ENCODE assay signal across 9 cellular contexts in the genomic region with DNA sequence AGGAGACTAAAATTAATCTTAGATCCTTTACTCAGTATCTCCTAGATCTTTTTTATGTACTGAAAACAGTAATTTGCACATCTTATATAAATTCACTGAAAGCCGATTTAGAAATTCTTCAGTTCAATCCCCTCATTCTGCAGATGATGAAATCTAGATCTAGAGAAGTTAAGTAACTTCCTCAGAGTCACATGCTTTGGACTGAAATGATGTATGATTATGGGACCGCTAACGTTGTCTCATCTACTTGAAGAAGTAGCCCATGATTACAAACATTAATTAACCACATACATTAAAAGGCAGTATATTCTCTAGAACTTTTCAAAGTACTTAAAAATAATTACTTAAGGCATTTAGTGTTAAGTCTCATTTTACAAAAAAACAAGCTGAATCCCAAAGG. TPM values are rescaled to one million over a fixed set of nuclear protein-coding genes. Genes with fewer than 3 reads are reported as not detected.
A peak's percentile ranks its signal among the peaks of the same experiment; 100 is the strongest.
DNase-seq lines count a peak whose midpoint lies in the region; ATAC-seq, FAIRE-seq and TF ChIP-seq lines count a peak whose summit lies in the region.
"Had no signal": no experiment of that assay in that cellular context is flagged by ENCODE, and none has a peak within 500 bp of the region (broad histone marks: within the 10 kb centered on the region; RNA-seq: fewer than 3 reads in every experiment).

No MANE protein-coding gene starts in this region.

- TF ChIP-seq CTCF in SU-DHL-6 (IDR thresholded peaks at IDR 0.05; ENCODE audit: insufficient read depth, low read length, poor library complexity, severe bottlenecking) = no peak
- TF ChIP-seq CTCF in smooth muscle cell (IDR thresholded peaks at IDR 0.05; ENCODE audit: borderline replicate concordance, insufficient read depth, poor library complexity, severe bottlenecking) = no peak

- H4K20me1 ChIP-seq in SU-DHL-6 (ENCODE audit: low read depth, low read length) (peaks cover 44% of the 10 kb centered on the region), smooth muscle cell (ENCODE audit: low read depth) (peaks cover 33% of the 10 kb centered on the region)

- peak overlapping the region; percentile 92 to 95 (median 95) for H3K27ac Mint-ChIP-seq in IgD-negative memory B cell

- H3K4me3 Mint-ChIP-seq in IgD-negative memory B cell = peak overlapping the region; percentile 83 to 99 (median 94)

- FAIRE-seq in RCC 7860 (lab: Jason Lieb, UNC) = no peak

- peaks cover 52 to 61% (median 57%) of the 10 kb centered on the region in 3 donors for H3K4me1 Mint-ChIP-seq in IgD-negative memory B cell

- H3K4me2 ChIP-seq in SU-DHL-6 (ENCODE audit: low read depth, low read length, poor library complexity, severe bottlenecking) (peak overlapping the region; percentile 99), smooth muscle cell (no peak overlapping the region)

- peak overlapping the region; percentile 62 for H3K9ac ChIP-seq in SU-DHL-6 (ENCODE audit: low read length)
- no peak overlapping the region for H3K9ac ChIP-seq in smooth muscle cell (ENCODE audit: low read depth)

- H3K9me3 ChIP-seq in SU-DHL-6 (ENCODE audit: insufficient read depth, low read length) (no peaks in the 10 kb centered on the region), smooth muscle cell (replicated peaks; ENCODE audit: low read depth) (no peaks in the 10 kb centered on the region)

- H3K9me3 Mint-ChIP-seq in IgD-negative memory B cell = no peaks in the 10 kb centered on the region

- H3K27me3 Mint-ChIP-seq in IgD-negative memory B cell = no peaks in the 10 kb centered on the region

- peaks cover 68% of the 10 kb centered on the region for H3F3A ChIP-seq in SU-DHL-6 (ENCODE audit: insufficient read depth)
- peaks cover 6% of the 10 kb centered on the region for H3F3A ChIP-seq in smooth muscle cell (ENCODE audit: low read depth)

- H3K79me2 ChIP-seq in SU-DHL-6 (ENCODE audit: insufficient read depth, low read length) (peaks cover 100% of the 10 kb centered on the region), smooth muscle cell (ENCODE audit: low read depth) (peaks cover 99% of the 10 kb centered on the region)

- no peaks in the 10 kb centered on the region for H3K9me2 ChIP-seq in SU-DHL-6 (replicated peaks; ENCODE audit: insufficient read depth, low read length)

- peak; percentile 73 to 81 for DNase-seq in erythroblast (lab: John Stamatoyannopoulos, UW)
- DNase-seq in smooth muscle cell (lab: John Stamatoyannopoulos, UW; ENCODE audit: unreplicated experiment) = no peak
- no peak for DNase-seq in NCI-H2227 treated with DMSO at 0.1 percent for 48 hours (lab: John Stamatoyannopoulos, UW)
- no peak for DNase-seq in DMS153 treated with DMSO at 0.1 percent for 48 hours (lab: John Stamatoyannopoulos, UW; ENCODE audit: unreplicated experiment)
- no peak for DNase-seq in RCC 7860 (ENCODE audit: low spot score)

- no peak overlapping the region for H2AFZ ChIP-seq in SU-DHL-6 (ENCODE audit: low read depth, low read length, severe bottlenecking)
- no peak overlapping the region for H2AFZ ChIP-seq in smooth muscle cell (ENCODE audit: low read depth)

- 75% methylated on average over 3 of the region's 3 CpGs for WGBS in smooth muscle cell (ENCODE audit: low lambda C conversion rate)

- H3K4me3 ChIP-seq in SU-DHL-6 (ENCODE audit: insufficient read depth, low read length, poor library complexity, severe bottlenecking) (peak overlapping the region; percentile 75), smooth muscle cell (no peak overlapping the region)

- H3K4me1 ChIP-seq in smooth muscle cell (ENCODE audit: low read depth) = peaks cover 5% of the 10 kb centered on the region

- H3K36me3 ChIP-seq in SU-DHL-6 (ENCODE audit: low read length) (peaks cover 46% of the 10 kb centered on the region), smooth muscle cell (ENCODE audit: low read depth) (no peaks in the 10 kb centered on the region)

- H3K36me3 Mint-ChIP-seq in IgD-negative memory B cell = peaks cover 4% of the 10 kb centered on the region

- ATAC-seq in GM21515 (IDR thresholded peaks at IDR 0.05; ENCODE audit: unreplicated experiment) = no peak
- ATAC-seq: SK-N-SH treated with all-trans-retinoic acid at 6 μM for 48 hours had no signal

- H3K27ac ChIP-seq in SU-DHL-6 (ENCODE audit: low read depth, low read length) (peak overlapping the region; percentile 94), smooth muscle cell (ENCODE audit: low read depth) (peak overlapping the region; percentile 80)

- no peaks in the 10 kb centered on the region for H3K27me3 ChIP-seq in SU-DHL-6 (ENCODE audit: low read length)
- H3K27me3 ChIP-seq in smooth muscle cell (ENCODE audit: low read depth) = no peaks in the 10 kb centered on the region

- TF ChIP-seq POLR2A in erythroblast (IDR thresholded peaks at IDR 0.05; ENCODE audit: low read length) = no peak

RNA-seq across cellular contexts. Expression of a gene that starts 37.8 kb away (rescaled TPM):
- 148 TPM for polyA plus RNA-seq in IgD-negative memory B cell
- total RNA-seq in smooth muscle cell = 31.8 and 53.1 TPM in 2 replicates
- 21.2 and 28.7 TPM in 2 replicates for polyA plus RNA-seq in smooth muscle cell

Comparison
In these comparisons a context has a peak if more than half of its experiments do, and no peak if none do; other contexts are left out.
1. DNase-seq: peak in erythroblast (2 of 2); none in smooth muscle cell (single experiment), NCI-H2227 treated with DMSO at 0.1 percent for 48 hours (single experiment), DMS153 treated with DMSO at 0.1 percent for 48 hours (single experiment) and RCC 7860 (single experiment).